20 cellular contexts compared by ENCODE assay signal in the genomic region with DNA sequence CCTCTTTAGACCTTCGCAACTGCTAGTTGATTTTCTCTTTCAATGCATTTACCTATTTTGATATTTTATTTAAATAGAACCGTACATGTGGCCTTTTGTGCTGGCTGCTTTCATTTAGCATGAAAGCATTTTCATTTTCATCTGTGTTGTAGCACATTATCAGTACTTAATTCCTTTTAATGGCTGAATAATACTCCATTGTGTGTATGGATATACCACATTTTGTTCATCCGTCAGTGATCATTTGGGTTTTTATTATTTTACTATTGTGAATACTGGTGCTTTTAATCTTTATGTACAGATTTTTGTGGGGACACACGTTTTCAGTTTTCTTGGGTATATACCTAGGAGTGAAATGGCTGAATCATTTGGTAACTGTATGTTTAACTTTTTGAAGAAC. TPM values are rescaled to one million over a fixed set of nuclear protein-coding genes. Genes with fewer than 3 reads are reported as not detected.
DNase-seq lines count a peak whose midpoint lies in the region; ATAC-seq, FAIRE-seq and TF ChIP-seq lines count a peak whose summit lies in the region.
"Had no signal": no experiment of that assay in that cellular context is flagged by ENCODE, and none has a peak within 500 bp of the region (broad histone marks: within the 10 kb centered on the region; RNA-seq: fewer than 3 reads in every experiment).

No MANE protein-coding gene starts in this region.

- no peaks in the 10 kb centered on the region for H3K9me2 ChIP-seq in SK-N-SH

- TF ChIP-seq CTCF in SK-N-SH (IDR thresholded peaks at IDR 0.05) (no peak), K562 (IDR thresholded peaks at IDR 0.05 in 2 of 3, conservative IDR thresholded peaks at IDR 0.05 in 1 of 3; ENCODE audit: insufficient read depth in 2 of 3, low read depth in 1 of 3, low read length in 3 of 3) (no peak), neutrophil (IDR thresholded peaks at IDR 0.05) (no peak), nephron progenitor cell (IDR thresholded peaks at IDR 0.05) (no peak)

- H2AFZ ChIP-seq in SK-N-SH (ENCODE audit: low read depth) (no peak overlapping the region), K562 (ENCODE audit: low read depth, low read length) (no peak overlapping the region)

- no peak for FAIRE-seq in K562 (lab: Jason Lieb, UNC)
- FAIRE-seq: A549, D721Med, GM12891 had no signal

- no peak overlapping the region for H3K4me3 ChIP-seq in SK-N-SH (ENCODE audit: low read depth in 2 of 2, low read length in 1 of 2)
- no peak overlapping the region for H3K4me3 ChIP-seq in K562
- no peak overlapping the region for H3K4me3 ChIP-seq in neutrophil (ENCODE audit: low read depth in 1 of 2, low read length in 1 of 2)
- H3K4me3 ChIP-seq: A549; BLaER1 treated with 17β-estradiol and CSF1 and Interleukin-3, amounts not matched to agents 10 nM and 100 nM had no signal

- peaks cover 0 to 6% of the 10 kb centered on the region in 2 experiments for H3K36me3 ChIP-seq in SK-N-SH (replicated peaks in 1 of 2; ENCODE audit: control insufficient read depth in 1 of 2, insufficient read depth in 2 of 2, low read length in 1 of 2)
- H3K36me3 ChIP-seq in K562 (ENCODE audit: control insufficient read depth, insufficient read depth, low read length) = no peaks in the 10 kb centered on the region
- no peaks in the 10 kb centered on the region for H3K36me3 ChIP-seq in neutrophil

- no TSS peak for BruUV-seq in K562 (replicated peaks; lab: Mats Ljungman, UMichigan)

- H3K27ac ChIP-seq in SK-N-SH (ENCODE audit: low read depth in 2 of 2, low read length in 1 of 2) = no peak overlapping the region
- no peak overlapping the region for H3K27ac ChIP-seq in K562 (ENCODE audit: extremely low read depth, low read depth, low read length)
- H3K27ac ChIP-seq in neutrophil = peak overlapping the region; percentile 30
- H3K27ac ChIP-seq: 22Rv1; A549; BLaER1 treated with 17β-estradiol and CSF1 and Interleukin-3, amounts not matched to agents 10 nM and 100 nM; C4-2B had no signal

- intact Hi-C loops in K562 (cut with micrococcal nuclease) = no loop called here
- intact Hi-C loops in activated naive CD4-positive, alpha-beta T cell treated with anti-CD3 and anti-CD28 coated beads for 36 hours (cut with micrococcal nuclease) = no loop called here

- no peak overlapping the region for H3K27ac Mint-ChIP-seq in nephron progenitor cell
- H3K27ac Mint-ChIP-seq in activated naive CD4-positive, alpha-beta T cell treated with anti-CD3 and anti-CD28 coated beads for 36 hours = no peak overlapping the region
- H3K27ac Mint-ChIP-seq: B cell; CD4-positive, alpha-beta T cell; CD8-positive, alpha-beta T cell had no signal

- H4K20me1 ChIP-seq in SK-N-SH (ENCODE audit: insufficient read depth) = peaks cover 68% of the 10 kb centered on the region
- H4K20me1 ChIP-seq in K562 (replicated peaks; ENCODE audit: control insufficient read depth, insufficient read depth, low read length) = 0 out of 2 replicates have a peak, but pooled peaks cover 3% of the 10 kb centered on the region

- H3K27me3 Mint-ChIP-seq in nephron progenitor cell (ENCODE audit: low read depth, poor library complexity) = no peaks in the 10 kb centered on the region
- H3K27me3 Mint-ChIP-seq in activated naive CD4-positive, alpha-beta T cell treated with anti-CD3 and anti-CD28 coated beads for 36 hours (ENCODE audit: low read depth) = no peaks in the 10 kb centered on the region
- H3K27me3 Mint-ChIP-seq: B cell; CD4-positive, alpha-beta T cell had no signal

- POLR2A ChIA-PET in SK-N-SH (lab: Yijun Ruan, JAX) (no interaction called here), K562 (lab: Yijun Ruan, JAX) (no interaction called here)

- no peaks in the 10 kb centered on the region for H3K4me1 Mint-ChIP-seq in nephron progenitor cell
- H3K4me1 Mint-ChIP-seq in activated naive CD4-positive, alpha-beta T cell treated with anti-CD3 and anti-CD28 coated beads for 36 hours (ENCODE audit: low read depth) = peaks cover 24% of the 10 kb centered on the region

- no peaks in the 10 kb centered on the region for H3F3A ChIP-seq in SK-N-SH (replicated peaks; ENCODE audit: insufficient read depth)

- TF ChIP-seq POLR2A in K562 (conservative IDR thresholded peaks at IDR 0.05) = no peak

- H3K4me2 ChIP-seq in SK-N-SH (no peak overlapping the region), K562 (ENCODE audit: insufficient read depth, low read length) (no peak overlapping the region)
- H3K4me2 ChIP-seq: A549; BLaER1 treated with 17β-estradiol and CSF1 and Interleukin-3, amounts not matched to agents 10 nM and 100 nM had no signal

- peaks cover 45% of the 10 kb centered on the region for H3K36me3 Mint-ChIP-seq in nephron progenitor cell (ENCODE audit: low read depth)
- H3K36me3 Mint-ChIP-seq in activated naive CD4-positive, alpha-beta T cell treated with anti-CD3 and anti-CD28 coated beads for 36 hours (ENCODE audit: low read depth) = no peaks in the 10 kb centered on the region
- H3K36me3 Mint-ChIP-seq: CD8-positive, alpha-beta T cell had no signal

- H3K9me3 Mint-ChIP-seq in nephron progenitor cell = peaks cover 47% of the 10 kb centered on the region
- peaks cover under 1% of the 10 kb centered on the region for H3K9me3 Mint-ChIP-seq in activated naive CD4-positive, alpha-beta T cell treated with anti-CD3 and anti-CD28 coated beads for 36 hours
- H3K9me3 Mint-ChIP-seq: CD8-positive, alpha-beta T cell had no signal

- H3K9me3 ChIP-seq in SK-N-SH = 0 out of 2 replicates have a peak, but pooled peaks cover 4% of the 10 kb centered on the region
- H3K9me3 ChIP-seq in K562 (replicated peaks; ENCODE audit: control insufficient read depth, insufficient read depth, low read depth, low read length) = no peaks in the 10 kb centered on the region
- no peaks in the 10 kb centered on the region for H3K9me3 ChIP-seq in neutrophil
- H3K9me3 ChIP-seq: A549 had no signal

- no peaks in the 10 kb centered on the region for H3K4me1 ChIP-seq in SK-N-SH (ENCODE audit: control insufficient read depth in 1 of 2, insufficient read depth in 2 of 2, low read depth in 1 of 2, low read length in 1 of 2)
- H3K4me1 ChIP-seq in K562 (replicated peaks in 1 of 2; ENCODE audit: control insufficient read depth in 2 of 2, insufficient read depth in 2 of 2, low read length in 2 of 2) = no peaks in the 10 kb centered on the region
- peaks cover 0 to 11% of the 10 kb centered on the region in 2 experiments for H3K4me1 ChIP-seq in neutrophil (ENCODE audit: control insufficient read depth in 1 of 2, insufficient read depth in 1 of 2, low read depth in 1 of 2, low read length in 1 of 2)
- H3K4me1 ChIP-seq: A549; BLaER1 treated with 17β-estradiol and CSF1 and Interleukin-3, amounts not matched to agents 10 nM and 100 nM; Caco-2 had no signal

- in situ Hi-C loops in K562 (cut with MboI) = no loop called here

- DNase-seq in SK-N-SH (no peak), K562 (ENCODE audit: extremely low read depth in 1 of 4, low spot score in 3 of 4) (no peak), nephron progenitor cell (no peak)
- DNase-seq in activated naive CD4-positive, alpha-beta T cell treated with anti-CD3 and anti-CD28 coated beads for 36 hours = no peak
- DNase-seq: AML-193; Caco-2; Calu3; CD4-positive, alpha-beta T cell; CD8-positive, alpha-beta T cell; DMS79 treated with DMSO at 0.1 percent for 48 hours; GF-D8 had no signal

- WGBS in SK-N-SH (ENCODE audit: low lambda C conversion rate) = 90% methylated on average over 4 of the region's 4 CpGs
- WGBS in K562 (ENCODE audit: insufficient coverage, low coverage, missing lambda C conversion rate) = 66% methylated on average over 4 of the region's 4 CpGs

- no peak for TF ChIP-seq RAD21 in SK-N-SH (IDR thresholded peaks at IDR 0.05; ENCODE audit: low read length)
- TF ChIP-seq RAD21 in K562 (CRISPR knock-in tag; conservative IDR thresholded peaks at IDR 0.05 in 1 of 2, IDR thresholded peaks at IDR 0.05 in 1 of 2) = no peak

- CTCF ChIA-PET in SK-N-SH (lab: Yijun Ruan, JAX) = interaction anchor here (0.6 to 1.2 kb wide), 3 partner anchors 8 to 99 kb away, joined by 3 to 4 read pairs (median 3); no protein-coding TSS in a partner anchor
- CTCF ChIA-PET in K562 (lab: Yijun Ruan, JAX; ENCODE audit: low intra/inter-chr PET ratio) = no interaction called here
- CTCF ChIA-PET in activated naive CD4-positive, alpha-beta T cell treated with anti-CD3 and anti-CD28 coated beads for 36 hours (lab: Charles Lee) = no interaction called here

- no peak overlapping the region for H3K4me3 Mint-ChIP-seq in nephron progenitor cell
- no peak overlapping the region for H3K4me3 Mint-ChIP-seq in activated naive CD4-positive, alpha-beta T cell treated with anti-CD3 and anti-CD28 coated beads for 36 hours
- H3K4me3 Mint-ChIP-seq: B cell; CD4-positive, alpha-beta T cell; CD8-positive, alpha-beta T cell had no signal

- ATAC-seq in SK-N-SH treated with all-trans-retinoic acid at 6 μM for 48 hours = no peak
- ATAC-seq in K562 = no peak
- ATAC-seq: A549; CD8-positive, alpha-beta T cell had no signal

- H3K9ac ChIP-seq in SK-N-SH (no peak overlapping the region), K562 (ENCODE audit: insufficient read depth in 1 of 2, low read depth in 2 of 2, low read length in 2 of 2) (no peak overlapping the region)
- H3K9ac ChIP-seq: BLaER1 treated with 17β-estradiol and CSF1 and Interleukin-3, amounts not matched to agents 10 nM and 100 nM had no signal

- H3K9me1 ChIP-seq in K562 (ENCODE audit: control insufficient read depth, insufficient read depth, low read length) = no peaks in the 10 kb centered on the region

- H3K27me3 ChIP-seq in SK-N-SH (ENCODE audit: insufficient read depth) = no peaks in the 10 kb centered on the region
- no peaks in the 10 kb centered on the region for H3K27me3 ChIP-seq in K562 (ENCODE audit: control insufficient read depth in 2 of 2, insufficient read depth in 2 of 2, low read length in 2 of 2)
- H3K27me3 ChIP-seq in neutrophil = no peaks in the 10 kb centered on the region
- H3K27me3 ChIP-seq: BLaER1 treated with 17β-estradiol and CSF1 and Interleukin-3, amounts not matched to agents 10 nM and 100 nM had no signal

- no peak for TF ChIP-seq EP300 in SK-N-SH (IDR thresholded peaks at IDR 0.05; ENCODE audit: borderline replicate concordance in 1 of 2, low read depth in 1 of 2, low read length in 1 of 2)
- TF ChIP-seq EP300 in K562 (IDR thresholded peaks at IDR 0.05; ENCODE audit: low read length) = no peak

- H3K79me2 ChIP-seq in SK-N-SH (ENCODE audit: insufficient read depth) (peaks cover 97% of the 10 kb centered on the region), K562 (ENCODE audit: control insufficient read depth, insufficient read depth, low read length) (peaks cover 41% of the 10 kb centered on the region)

RNA-seq across cellular contexts. Expression of a gene that starts 43.1 kb away (rescaled TPM):
- polyA plus RNA-seq in SK-N-SH (2012; rRNA removed) (20.4 and 26.0 TPM in 2 replicates), K562 (2011; rRNA removed) (13.7 and 20.0 TPM in 2 replicates), K562 (2014; fragmentation: Illumina TruSeq; extraction: Trizol) (10.7 and 12.0 TPM in 2 replicates), K562 (2014; fragmentation: Nextera tagmentation; extraction: Ambion mirVana) (1 to 10 TPM; 1.6 to 1.9 TPM), K562 (2014; rRNA removed) (6.9 and 8.3 TPM in 2 replicates)
- polyA plus RNA-seq in SK-N-SH (2012; cell fraction: cytosol; rRNA removed) = 10.1 and 11.9 TPM in 2 replicates
- polyA plus RNA-seq in SK-N-SH (2012; cell fraction: nucleus; rRNA removed) = 97.2 and 107 TPM in 2 replicates
- total RNA-seq in K562 (2011; cell fraction: chromatin; rRNA removed; ENCODE audit: low replicate concordance) = 79.8 and 96.2 TPM in 2 replicates
- 38.5 and 45.4 TPM in 2 replicates for total RNA-seq in K562 (2011; cell fraction: nucleolus; rRNA removed)
- total RNA-seq in K562 (2011; cell fraction: nucleoplasm; rRNA removed) = 55.1 and 55.5 TPM in 2 replicates
- total RNA-seq in K562 (2014; rRNA removed) (5.1 and 9.0 TPM in 2 replicates), K562 (2014; rRNA removed; fragmentation: Illumina TruSeq; extraction: Trizol) (7.1 and 8.3 TPM in 2 replicates), K562 (2015; rRNA removed; fragmentation: Illumina TruSeq; extraction: Trizol) (7.5 and 7.9 TPM in 2 replicates), K562 (2021) (12.3 and 13.6 TPM in 2 replicates)
- polyA plus RNA-seq in K562 (2011; cell fraction: cytosol; rRNA removed) = 8.9 and 12.3 TPM in 2 replicates
- 83.6 and 87.4 TPM in 2 replicates for polyA plus RNA-seq in K562 (2011; cell fraction: nucleus; rRNA removed)
- polyA plus RNA-seq in K562 (2012) = 8.8 and 14.8 TPM in 2 replicates
- polyA minus RNA-seq in K562 (2011; rRNA and poly(A)+ RNA removed) = 17.3 and 19.5 TPM in 2 replicates
- polyA minus RNA-seq in K562 (2011; cell fraction: cytosol; rRNA and poly(A)+ RNA removed) = 5.9 and 13.6 TPM in 2 replicates
- 13.2 and 26.2 TPM in 2 replicates for polyA minus RNA-seq in K562 (2011; cell fraction: nucleus; rRNA and poly(A)+ RNA removed)
- total RNA-seq in activated naive CD4-positive, alpha-beta T cell treated with anti-CD3 and anti-CD28 coated beads for 36 hours = 10 to 100 TPM; 26.0 to 27.1 TPM
